ENCODE assay signal across 25 cellular contexts in the genomic region with DNA sequence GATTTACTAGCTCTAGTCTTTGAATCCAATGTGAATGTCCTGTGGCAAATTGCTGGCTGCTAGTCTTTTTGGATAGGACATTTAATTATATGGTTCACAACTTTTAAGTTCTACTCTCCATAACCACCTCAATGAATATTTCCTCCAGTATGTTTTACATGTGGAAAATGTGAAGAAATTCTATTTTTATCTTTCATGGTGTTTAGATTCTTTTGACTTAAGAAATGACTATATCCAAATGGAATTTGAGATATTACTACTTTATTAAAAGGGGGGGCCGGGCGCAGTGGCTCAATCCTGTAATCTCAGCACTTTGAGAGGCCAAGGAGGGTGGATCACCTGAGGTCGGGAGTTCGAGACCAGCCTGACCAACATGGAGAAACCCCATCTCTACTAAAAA.
DNase-seq lines count a peak whose midpoint lies in the region; TF ChIP-seq lines count a peak whose summit lies in the region.
"Had no signal": no experiment of that assay in that cellular context is flagged by ENCODE, and none has a peak within 500 bp of the region (broad histone marks: within the 10 kb centered on the region; RNA-seq: fewer than 3 reads in every experiment).

No MANE protein-coding gene starts in this region.

- TF ChIP-seq CTCF in choroid plexus epithelial cell (conservative IDR thresholded peaks at IDR 0.05; ENCODE audit: low read depth, low read length) = no peak

- H3K36me3 ChIP-seq in SJCRH30 = no peaks in the 10 kb centered on the region
- H3K36me3 ChIP-seq: BLaER1 treated with 17β-estradiol and CSF1 and Interleukin-3, amounts not matched to agents 10 nM and 100 nM; suprapubic skin; vagina had no signal

- H3K4me3 ChIP-seq in choroid plexus epithelial cell (ENCODE audit: low read depth, low read length) (no peak overlapping the region), SJCRH30 (no peak overlapping the region)
- H3K4me3 ChIP-seq: BLaER1 treated with 17β-estradiol and CSF1 and Interleukin-3, amounts not matched to agents 10 nM and 100 nM; hepatocyte; suprapubic skin; vagina had no signal

- no peaks in the 10 kb centered on the region for H3K9me3 ChIP-seq in SJCRH30 (replicated peaks)
- H3K9me3 ChIP-seq: BLaER1 treated with 17β-estradiol and CSF1 and Interleukin-3, amounts not matched to agents 10 nM and 100 nM; suprapubic skin; vagina had no signal

- H3K4me1 ChIP-seq in SJCRH30 = no peaks in the 10 kb centered on the region
- H3K4me1 ChIP-seq: BLaER1 treated with 17β-estradiol and CSF1 and Interleukin-3, amounts not matched to agents 10 nM and 100 nM; suprapubic skin; vagina had no signal

- peak; percentile 71 for DNase-seq in EH (ENCODE audit: low read depth)
- DNase-seq in M059J (ENCODE audit: low read depth) = peak; percentile 44
- DNase-seq in choroid plexus epithelial cell (ENCODE audit: low read depth) = peak; percentile 55
- DNase-seq in myocyte (ENCODE audit: low read depth) = peak; percentile 21
- DNase-seq in NCI-H1436 (lab: John Stamatoyannopoulos, UW) = no peak
- DNase-seq in SJCRH30 = no peak
- no peak for DNase-seq in NCI-H2227 (lab: John Stamatoyannopoulos, UW; ENCODE audit: unreplicated experiment)
- no peak for DNase-seq in foreskin melanocyte
- DNase-seq: activated CD4-positive, alpha-beta T cell treated with anti-CD3 and anti-CD28 coated beads for 48 hours; activated T-cell treated with anti-CD3 and anti-CD28 coated beads, Interleukin-2, amount 50 U/mL, for 24 hours; amniotic stem cell; caudate nucleus; COR-L47; immature natural killer cell; MV-4-11; naive thymus-derived CD4-positive, alpha-beta T cell; NCI-H187 treated with DMSO at 0.1 percent for 48 hours; NCI-H748 treated with DMSO at 0.1 percent for 48 hours; RPMI8226 had no signal

- H3K27me3 ChIP-seq in SJCRH30 = no peaks in the 10 kb centered on the region
- H3K27me3 ChIP-seq: BLaER1 treated with 17β-estradiol and CSF1 and Interleukin-3, amounts not matched to agents 10 nM and 100 nM; hepatocyte; suprapubic skin; vagina had no signal

- H3K27ac ChIP-seq in SJCRH30 = no peak overlapping the region
- H3K27ac ChIP-seq: BLaER1 treated with 17β-estradiol and CSF1 and Interleukin-3, amounts not matched to agents 10 nM and 100 nM; hepatocyte; KMS-11; suprapubic skin; vagina; VCaP had no signal

Comparison
In these comparisons a context has a peak if more than half of its experiments do, and no peak if none do; other contexts are left out.
1. DNase-seq: peak in EH (single experiment), M059J (single experiment), choroid plexus epithelial cell (single experiment) and myocyte (single experiment); none in NCI-H1436 (single experiment), SJCRH30 (0 of 2), NCI-H2227 (single experiment) and foreskin melanocyte (single experiment).